ENCODE assay signal across 11 cellular contexts in the genomic region with DNA sequence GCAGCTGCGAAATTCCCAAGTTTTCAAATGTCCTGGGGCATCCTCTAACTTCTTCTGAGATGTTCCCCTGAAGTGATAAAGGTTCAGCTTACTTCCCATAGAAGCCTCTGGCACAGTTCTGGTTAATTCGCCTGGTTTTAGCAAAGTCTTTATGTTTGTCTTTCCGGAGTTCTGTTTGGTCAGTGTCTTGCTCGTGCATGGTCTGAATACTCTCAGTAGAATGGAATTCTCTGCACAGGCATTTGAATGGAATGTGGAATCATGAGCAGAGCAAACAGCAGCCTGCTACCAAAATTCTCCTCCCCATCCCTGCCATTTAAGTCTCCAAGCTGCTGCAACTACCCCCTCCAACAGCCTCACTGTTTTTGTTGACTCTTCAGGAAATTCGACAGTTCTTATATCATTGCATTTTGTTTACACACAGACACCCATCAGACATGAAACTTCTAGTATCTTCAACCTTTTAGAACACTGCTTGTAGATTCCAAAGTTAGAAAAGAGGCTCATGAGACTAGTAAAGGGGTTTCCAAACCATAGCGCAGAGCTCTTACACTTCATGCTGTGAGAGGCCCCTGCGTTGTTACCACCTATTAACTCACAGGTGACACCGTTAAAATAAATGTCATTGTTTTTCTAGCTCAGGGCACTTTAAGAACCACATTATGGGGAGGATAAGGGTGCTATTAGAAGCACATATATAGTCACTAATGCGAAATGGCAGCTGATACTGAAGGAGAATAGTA.
DNase-seq lines count a peak whose midpoint lies in the region; ATAC-seq, FAIRE-seq and TF ChIP-seq lines count a peak whose summit lies in the region.
"Had no signal": no experiment of that assay in that cellular context is flagged by ENCODE, and none has a peak within 500 bp of the region (broad histone marks: within the 10 kb centered on the region; RNA-seq: fewer than 3 reads in every experiment).

No MANE protein-coding gene starts in this region.

- FAIRE-seq in A549 (lab: Jason Lieb, UNC) (peak; percentile 59), HepG2 (lab: Jason Lieb, UNC) (peak; percentile 96)

- no peak for TF ChIP-seq CTCF in A549 (IDR thresholded peaks at IDR 0.05)
- no peak for TF ChIP-seq CTCF in HepG2 (CRISPR knock-in tag; IDR thresholded peaks at IDR 0.05)
- no peak for TF ChIP-seq CTCF in spleen (IDR thresholded peaks at IDR 0.05 in 8 of 11, conservative IDR thresholded peaks at IDR 0.05 in 3 of 11)

- WGBS in A549 (ENCODE audit: missing lambda C conversion rate), result 10% methylated on average over 9 of the region's 9 CpGs
- WGBS in HepG2 (ENCODE audit: low lambda C conversion rate), result 8% methylated on average over 9 of the region's 9 CpGs
- WGBS in spleen, 5 donors, result 69 to 77% (median 73%) methylated on average over 9 of the region's 9 CpGs

- H3K4me2 ChIP-seq in A549 (peak overlapping the region; percentile 75), HepG2 (ENCODE audit: low read depth, low read length) (peak overlapping the region; percentile 43)
- H3K4me2 ChIP-seq: BLaER1 treated with 17β-estradiol and CSF1 and Interleukin-3, amounts not matched to agents 10 nM and 100 nM had no signal

- BruUV-seq in HepG2 (replicated peaks; lab: Mats Ljungman, UMichigan), result no TSS peak

- H3K4me3 ChIP-seq in A549 (0 out of 3 replicates have a peak overlapping the region, but pooled peaks have one; percentile 8), HepG2 (replicated peaks in 1 of 3; ENCODE audit: insufficient read depth in 1 of 3, low read depth in 2 of 3, low read length in 3 of 3) (no peak overlapping the region; a peak in 1 of 6 replicates), spleen (no peak overlapping the region)
- H3K4me3 ChIP-seq: BLaER1 treated with 17β-estradiol and CSF1 and Interleukin-3, amounts not matched to agents 10 nM and 100 nM had no signal

- H3K9ac ChIP-seq in HepG2 (ENCODE audit: insufficient read depth, low read depth, low read length), result no peak overlapping the region
- H3K9ac ChIP-seq: BLaER1 treated with 17β-estradiol and CSF1 and Interleukin-3, amounts not matched to agents 10 nM and 100 nM had no signal

- TF ChIP-seq EP300 in A549 (IDR thresholded peaks at IDR 0.05), result peak; percentile 37 to 73; a peak in 2 of 5 replicates
- TF ChIP-seq EP300 in HepG2 (IDR thresholded peaks at IDR 0.05; ENCODE audit: low read depth in 2 of 2, low read length in 2 of 2), result peak in 1 of 2 experiments; percentile 61; a peak in 2 of 4 replicates
- TF ChIP-seq EP300 in HepG2 (CRISPR knock-in tag; IDR thresholded peaks at IDR 0.05; ENCODE audit: borderline replicate concordance), result no peak

- H3K27ac ChIP-seq in A549 (peak overlapping the region; percentile 81 to 91), HepG2 (ENCODE audit: extremely low read length, insufficient read depth, low read length) (peak overlapping the region; percentile 10), spleen (no peak overlapping the region)
- H3K27ac ChIP-seq: BLaER1 treated with 17β-estradiol and CSF1 and Interleukin-3, amounts not matched to agents 10 nM and 100 nM had no signal

- H3K4me1 ChIP-seq in A549 (peaks cover 55% of the 10 kb centered on the region), HepG2 (ENCODE audit: insufficient read depth, low read length) (peaks cover 36% of the 10 kb centered on the region), spleen (no peaks in the 10 kb centered on the region)
- H3K4me1 ChIP-seq: BLaER1 treated with 17β-estradiol and CSF1 and Interleukin-3, amounts not matched to agents 10 nM and 100 nM had no signal

- intact Hi-C loops in HepG2 (cut with micrococcal nuclease; ENCODE audit: unreplicated experiment) (no loop called here), spleen (cut with DNase I; ENCODE audit: low total_unique reads) (no loop called here)

- in situ Hi-C loops in HepG2 (cut with HindIII; ENCODE audit: extremely low pct_ligation_motif_present, low pct_unique_long_range_greater_than_20kb), result no loop called here

- H4K20me1 ChIP-seq in HepG2 (ENCODE audit: insufficient read depth, low read length), result no peaks in the 10 kb centered on the region
- H4K20me1 ChIP-seq: BLaER1 treated with 17β-estradiol and CSF1 and Interleukin-3, amounts not matched to agents 10 nM and 100 nM had no signal

- DNase-seq in A549 (ENCODE audit: low read depth in 1 of 2, low spot score in 1 of 2) (peak; percentile 70 to 87), HuH-7.5 (ENCODE audit: low spot score) (peak; percentile 62), dedifferentiated amniotic fluid mesenchymal stem cell (ENCODE audit: extremely low spot score) (peak; percentile 85), HepG2 (ENCODE audit: low spot score) (peak; percentile 93), spleen (no peak)
- DNase-seq in stimulated activated CD4-positive, alpha-beta T cell treated with anti-CD3 and anti-CD28 coated beads, Interleukin-15, amount 100 ng/mL, for 24 hours, result no peak
- DNase-seq: effector CD4-positive, alpha-beta T cell; natural killer cell had no signal

- H3K27me3 ChIP-seq in HepG2 (ENCODE audit: control insufficient read depth in 1 of 2, insufficient read depth in 2 of 2, low read length in 2 of 2), result no peaks in the 10 kb centered on the region
- no peaks in the 10 kb centered on the region for H3K27me3 ChIP-seq in spleen (replicated peaks in 1 of 7)
- H3K27me3 ChIP-seq: BLaER1 treated with 17β-estradiol and CSF1 and Interleukin-3, amounts not matched to agents 10 nM and 100 nM had no signal

- peak in 1 of 2 experiments; percentile 29 for TF ChIP-seq RAD21 in A549 (conservative IDR thresholded peaks at IDR 0.05 in 1 of 2, IDR thresholded peaks at IDR 0.05 in 1 of 2)
- no peak for TF ChIP-seq RAD21 in HepG2 (CRISPR knock-in tag; IDR thresholded peaks at IDR 0.05)

- CTCF ChIA-PET in A549 (lab: Yijun Ruan, JAX), result interaction anchor here (0.8 to 2.5 kb wide), 10 partner anchors 12 to 206 kb away, joined by 3 to 11 read pairs (median 3); no protein-coding TSS in a partner anchor
- CTCF ChIA-PET in HepG2 (lab: Yijun Ruan, JAX; ENCODE audit: low intra/inter-chr PET ratio, low total read pairs), result no interaction called here

- H2AFZ ChIP-seq in HepG2 (ENCODE audit: low read length), result no peak overlapping the region

- TF ChIP-seq POLR2A in A549 (IDR thresholded peaks at IDR 0.05; ENCODE audit: low read length), result no peak
- no peak for TF ChIP-seq POLR2A in HepG2 (IDR thresholded peaks at IDR 0.05; ENCODE audit: insufficient read depth in 1 of 2, low read depth in 2 of 2, low read length in 2 of 2)
- TF ChIP-seq POLR2A in spleen (IDR thresholded peaks at IDR 0.05), result no peak

- no peaks in the 10 kb centered on the region for H3K79me2 ChIP-seq in HepG2 (ENCODE audit: insufficient read depth, low read length)

- ATAC-seq in A549 (peak; percentile 95 to 98), HepG2 (peak; percentile 100), GM19455 (IDR thresholded peaks at IDR 0.05; ENCODE audit: unreplicated experiment) (no peak), GM19395 (IDR thresholded peaks at IDR 0.05; ENCODE audit: unreplicated experiment) (no peak)
- ATAC-seq: natural killer cell had no signal

- H3K36me3 ChIP-seq in HepG2 (replicated peaks in 1 of 2; ENCODE audit: control insufficient read depth in 1 of 2, insufficient read depth in 2 of 2, low read length in 2 of 2) (no peaks in the 10 kb centered on the region), spleen (no peaks in the 10 kb centered on the region)
- H3K36me3 ChIP-seq: BLaER1 treated with 17β-estradiol and CSF1 and Interleukin-3, amounts not matched to agents 10 nM and 100 nM had no signal

- POLR2A ChIA-PET in A549 (lab: Yijun Ruan, JAX), result interaction anchor here (1.0 to 1.4 kb wide), 2 partner anchors 8 to 42 kb away, joined by 4 to 5 read pairs; no protein-coding TSS in a partner anchor
- POLR2A ChIA-PET in HepG2 (lab: Yijun Ruan, JAX), result interaction anchor here (0.6 kb wide), 1 partner anchor 422 kb away, joined by 3 read pairs; no protein-coding TSS in a partner anchor

- H3K9me3 ChIP-seq in A549, result no peaks in the 10 kb centered on the region
- H3K9me3 ChIP-seq in HepG2 (ENCODE audit: low read length), result no peaks in the 10 kb centered on the region
- H3K9me3 ChIP-seq in spleen, result no peaks in the 10 kb centered on the region

TF ChIP-seq in A549, 52 proteins besides CTCF, POLR2A, EP300 and RAD21 (continues in another document):
- no peak for TF ChIP-seq ELK1 (IDR thresholded peaks at IDR 0.05; ENCODE audit: low read depth, low read length)
- no peak for TF ChIP-seq KDM1A (IDR thresholded peaks at IDR 0.05; ENCODE audit: low read depth)
- no peak for TF ChIP-seq CHD4 (IDR thresholded peaks at IDR 0.05; ENCODE audit: borderline replicate concordance)
- no peak for TF ChIP-seq EHMT2 (IDR thresholded peaks at IDR 0.05; ENCODE audit: low read depth)
- no peak for TF ChIP-seq PHF8 (IDR thresholded peaks at IDR 0.05; ENCODE audit: borderline replicate concordance, low read depth)
- TF ChIP-seq ZNF302 (CRISPR knock-in tag; IDR thresholded peaks at IDR 0.05), result no peak
- TF ChIP-seq GATA3 (IDR thresholded peaks at IDR 0.05; ENCODE audit: borderline replicate concordance), result peak; percentile 82; the same call in 1 of the 2 replicates

TF ChIP-seq in HepG2, 621 proteins besides CTCF, POLR2A, EP300 and RAD21 (continues in another document):
- TF ChIP-seq ZNF337 (CRISPR knock-in tag; IDR thresholded peaks at IDR 0.05; ENCODE audit: borderline replicate concordance, low read depth) (no peak), HINFP (CRISPR knock-in tag; IDR thresholded peaks at IDR 0.05; ENCODE audit: low read depth) (no peak), JUN (CRISPR knock-in tag; IDR thresholded peaks at IDR 0.05) (peak; percentile 57; the same call in 1 of the 2 replicates), ASH2L (IDR thresholded peaks at IDR 0.05; ENCODE audit: insufficient read length, low read depth, low read length) (peak; percentile 47), XRCC5 (optimal IDR thresholded peaks at IDR 0.05; ENCODE audit: low read length) (peak; percentile 43), SMC3 (IDR thresholded peaks at IDR 0.05; ENCODE audit: low read length) (no peak)

Comparison
In these comparisons a context has a peak if more than half of its experiments do, and no peak if none do; other contexts are left out.
1. ATAC-seq: peak in A549 (2 of 2) and HepG2 (single experiment); none in GM19455 (single experiment) and GM19395 (single experiment).
2. DNase-seq: peak in A549 (2 of 2), HuH-7.5 (single experiment), dedifferentiated amniotic fluid mesenchymal stem cell (single experiment) and HepG2 (single experiment); none in stimulated activated CD4-positive, alpha-beta T cell treated with anti-CD3 and anti-CD28 coated beads, Interleukin-15, amount 100 ng/mL, for 24 hours (single experiment) and spleen (single experiment).
3. H3K27ac ChIP-seq: peak in A549 (2 of 2) and HepG2 (single experiment); none in spleen (0 of 8).
4. Of the 38 proteins assayed by ChIP-seq in both HepG2 and A549: peak only in HepG2: HDAC2; only in A549: JUNB, MAX, PBX3 and SMC3; in both: BHLHE40 and JUN; in neither: 27; mixed calls (peak in some experiments, not most) for 4.